8 cellular contexts compared by ENCODE assay signal in genomic region chr14:64503434-64504309, GRCh38. TPM values are rescaled to one million over a fixed set of nuclear protein-coding genes. Genes with fewer than 3 reads are reported as not detected.
A peak's percentile ranks its signal among the peaks of the same experiment; 100 is the strongest.
DNase-seq lines count a peak whose midpoint lies in the region; ATAC-seq lines count a peak whose summit lies in the region.

A gene with protein sequence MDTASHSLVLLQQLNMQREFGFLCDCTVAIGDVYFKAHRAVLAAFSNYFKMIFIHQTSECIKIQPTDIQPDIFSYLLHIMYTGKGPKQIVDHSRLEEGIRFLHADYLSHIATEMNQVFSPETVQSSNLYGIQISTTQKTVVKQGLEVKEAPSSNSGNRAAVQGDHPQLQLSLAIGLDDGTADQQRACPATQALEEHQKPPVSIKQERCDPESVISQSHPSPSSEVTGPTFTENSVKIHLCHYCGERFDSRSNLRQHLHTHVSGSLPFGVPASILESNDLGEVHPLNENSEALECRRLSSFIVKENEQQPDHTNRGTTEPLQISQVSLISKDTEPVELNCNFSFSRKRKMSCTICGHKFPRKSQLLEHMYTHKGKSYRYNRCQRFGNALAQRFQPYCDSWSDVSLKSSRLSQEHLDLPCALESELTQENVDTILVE (minus strand): TSS chr14:64503838. CDS start chr14:64490533, 13,305 bp downstream.

- DNase-seq in AG20443 (ENCODE audit: low spot score) (peak; percentile 94), NCI-H460 (ENCODE audit: extremely low read depth, low read depth) (peak; percentile 84), cerebellar nuclear complex (lab: John Stamatoyannopoulos, UW) (peak; percentile 30 to 41), kidney glomerular epithelial cell (lab: John Stamatoyannopoulos, UW) (peak; percentile 73)
- DNase-seq in activated CD4-positive, alpha-beta T cell treated with anti-CD3 and anti-CD28 coated beads for 1 hour, result peak; percentile 94
- DNase-seq in stimulated activated CD4-positive, alpha-beta T cell treated with anti-CD3 and anti-CD28 coated beads, Interleukin-15, amount 100 ng/mL, for 48 hours (ENCODE audit: low read depth in 2 of 2), result peak; percentile 88 to 91

- ATAC-seq in GM19043 (IDR thresholded peaks at IDR 0.05; ENCODE audit: low read depth, unreplicated experiment), result peak; percentile 48
- peak; percentile 61 for ATAC-seq in HG03354 (IDR thresholded peaks at IDR 0.05; ENCODE audit: poor library complexity, severe bottlenecking, unreplicated experiment)

RNA-seq across cellular contexts. Expression of the gene that starts here (rescaled TPM):
- 12.5 and 13.8 TPM in 2 replicates for total RNA-seq in NCI-H460 (2014; rRNA removed; shearing (Covaris generic))
- polyA plus RNA-seq in NCI-H460 (2014; cell fraction: nucleus; rRNA removed), result 11.3 and 15.6 TPM in 2 replicates

Comparison
In these comparisons a context has a peak if more than half of its experiments do, and no peak if none do; other contexts are left out.
1. Peak in every context shown above with its lines: DNase-seq and ATAC-seq.
2. DNase-seq: peak in every context shown above with its lines; median percentile 94 in AG20443; 94 in activated CD4-positive, alpha-beta T cell treated with anti-CD3 and anti-CD28 coated beads for 1 hour; 90 in stimulated activated CD4-positive, alpha-beta T cell treated with anti-CD3 and anti-CD28 coated beads, Interleukin-15, amount 100 ng/mL, for 48 hours; 84 in NCI-H460; 73 in kidney glomerular epithelial cell; 36 in cerebellar nuclear complex.